ENCODE assay signal across 1 cellular context in genomic region chr12:52011602-52012214, GRCh38.
TF ChIP-seq lines count a peak whose summit lies in the region.

No MANE protein-coding gene starts in this region.

TF ChIP-seq in HepG2, 621 proteins besides CTCF, POLR2A, EP300 and RAD21 (continued from another document):
- no peak for TF ChIP-seq TRIM22 (IDR thresholded peaks at IDR 0.05)
- no peak for TF ChIP-seq KAT7 (CRISPR knock-in tag; IDR thresholded peaks at IDR 0.05; ENCODE audit: borderline replicate concordance)
- no peak for TF ChIP-seq CCAR2 (optimal IDR thresholded peaks at IDR 0.05; ENCODE audit: low read depth, low read length)
- TF ChIP-seq TERF1 (CRISPR knock-in tag; IDR thresholded peaks at IDR 0.05) = no peak
- TF ChIP-seq NCOA2 (CRISPR knock-in tag; IDR thresholded peaks at IDR 0.05) = 0 out of 2 replicates have a peak, but pooled peaks have one; percentile 29
- TF ChIP-seq KDM5B (CRISPR knock-in tag; IDR thresholded peaks at IDR 0.05; ENCODE audit: borderline replicate concordance) = no peak
- TF ChIP-seq MTA3 (CRISPR knock-in tag; IDR thresholded peaks at IDR 0.05) = no peak
- no peak for TF ChIP-seq ZNF382 (CRISPR knock-in tag; IDR thresholded peaks at IDR 0.05; ENCODE audit: borderline replicate concordance)
- TF ChIP-seq, protein P1, sequence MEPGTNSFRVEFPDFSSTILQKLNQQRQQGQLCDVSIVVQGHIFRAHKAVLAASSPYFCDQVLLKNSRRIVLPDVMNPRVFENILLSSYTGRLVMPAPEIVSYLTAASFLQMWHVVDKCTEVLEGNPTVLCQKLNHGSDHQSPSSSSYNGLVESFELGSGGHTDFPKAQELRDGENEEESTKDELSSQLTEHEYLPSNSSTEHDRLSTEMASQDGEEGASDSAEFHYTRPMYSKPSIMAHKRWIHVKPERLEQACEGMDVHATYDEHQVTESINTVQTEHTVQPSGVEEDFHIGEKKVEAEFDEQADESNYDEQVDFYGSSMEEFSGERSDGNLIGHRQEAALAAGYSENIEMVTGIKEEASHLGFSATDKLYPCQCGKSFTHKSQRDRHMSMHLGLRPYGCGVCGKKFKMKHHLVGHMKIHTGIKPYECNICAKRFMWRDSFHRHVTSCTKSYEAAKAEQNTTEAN (CRISPR knock-in tag; conservative IDR thresholded peaks at IDR 0.05) = no peak
- 0 out of 2 replicates have a peak, but pooled peaks have one; percentile 16 for TF ChIP-seq HOXA3 (CRISPR knock-in tag; IDR thresholded peaks at IDR 0.05)
- TF ChIP-seq NCOA1 (CRISPR knock-in tag; IDR thresholded peaks at IDR 0.05) = no peak
- no peak for TF ChIP-seq ZNF510 (CRISPR knock-in tag; IDR thresholded peaks at IDR 0.05; ENCODE audit: low read depth)
- TF ChIP-seq NR1H2 (CRISPR knock-in tag; IDR thresholded peaks at IDR 0.05; ENCODE audit: borderline replicate concordance, low read depth) = no peak
- no peak for TF ChIP-seq NPAS2 (CRISPR knock-in tag; IDR thresholded peaks at IDR 0.05; ENCODE audit: borderline replicate concordance)
- TF ChIP-seq MED1 (CRISPR knock-in tag; IDR thresholded peaks at IDR 0.05) = 0 out of 2 replicates have a peak, but pooled peaks have one; percentile 19
- TF ChIP-seq TBX3 (IDR thresholded peaks at IDR 0.05; ENCODE audit: borderline replicate concordance) = no peak
- TF ChIP-seq ZNF770 (CRISPR knock-in tag; IDR thresholded peaks at IDR 0.05) = peak; percentile 93
- TF ChIP-seq HMG20A (CRISPR knock-in tag; IDR thresholded peaks at IDR 0.05; ENCODE audit: borderline replicate concordance) = peak; percentile 30; the same call in 1 of the 2 replicates
- no peak for TF ChIP-seq ZNF17 (CRISPR knock-in tag; IDR thresholded peaks at IDR 0.05)
- TF ChIP-seq, protein P2, sequence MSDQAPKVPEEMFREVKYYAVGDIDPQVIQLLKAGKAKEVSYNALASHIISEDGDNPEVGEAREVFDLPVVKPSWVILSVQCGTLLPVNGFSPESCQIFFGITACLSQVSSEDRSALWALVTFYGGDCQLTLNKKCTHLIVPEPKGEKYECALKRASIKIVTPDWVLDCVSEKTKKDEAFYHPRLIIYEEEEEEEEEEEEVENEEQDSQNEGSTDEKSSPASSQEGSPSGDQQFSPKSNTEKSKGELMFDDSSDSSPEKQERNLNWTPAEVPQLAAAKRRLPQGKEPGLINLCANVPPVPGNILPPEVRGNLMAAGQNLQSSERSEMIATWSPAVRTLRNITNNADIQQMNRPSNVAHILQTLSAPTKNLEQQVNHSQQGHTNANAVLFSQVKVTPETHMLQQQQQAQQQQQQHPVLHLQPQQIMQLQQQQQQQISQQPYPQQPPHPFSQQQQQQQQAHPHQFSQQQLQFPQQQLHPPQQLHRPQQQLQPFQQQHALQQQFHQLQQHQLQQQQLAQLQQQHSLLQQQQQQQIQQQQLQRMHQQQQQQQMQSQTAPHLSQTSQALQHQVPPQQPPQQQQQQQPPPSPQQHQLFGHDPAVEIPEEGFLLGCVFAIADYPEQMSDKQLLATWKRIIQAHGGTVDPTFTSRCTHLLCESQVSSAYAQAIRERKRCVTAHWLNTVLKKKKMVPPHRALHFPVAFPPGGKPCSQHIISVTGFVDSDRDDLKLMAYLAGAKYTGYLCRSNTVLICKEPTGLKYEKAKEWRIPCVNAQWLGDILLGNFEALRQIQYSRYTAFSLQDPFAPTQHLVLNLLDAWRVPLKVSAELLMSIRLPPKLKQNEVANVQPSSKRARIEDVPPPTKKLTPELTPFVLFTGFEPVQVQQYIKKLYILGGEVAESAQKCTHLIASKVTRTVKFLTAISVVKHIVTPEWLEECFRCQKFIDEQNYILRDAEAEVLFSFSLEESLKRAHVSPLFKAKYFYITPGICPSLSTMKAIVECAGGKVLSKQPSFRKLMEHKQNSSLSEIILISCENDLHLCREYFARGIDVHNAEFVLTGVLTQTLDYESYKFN (CRISPR knock-in tag; conservative IDR thresholded peaks at IDR 0.05) = 0 out of 2 replicates have a peak, but pooled peaks have one; percentile 24
- TF ChIP-seq HDAC6 (IDR thresholded peaks at IDR 0.05; ENCODE audit: low read depth, low read length) = no peak
- TF ChIP-seq HNF4A (CRISPR knock-in tag; IDR thresholded peaks at IDR 0.05) = peak; percentile 63
- TF ChIP-seq ZNF331 (CRISPR knock-in tag; IDR thresholded peaks at IDR 0.05) = no peak; the same call in 1 of the 2 replicates
- peak; percentile 77 for TF ChIP-seq RARA (CRISPR knock-in tag; IDR thresholded peaks at IDR 0.05)
- no peak for TF ChIP-seq ZNF615 (CRISPR knock-in tag; IDR thresholded peaks at IDR 0.05; ENCODE audit: borderline replicate concordance)
- TF ChIP-seq ZNF572 (CRISPR knock-in tag; IDR thresholded peaks at IDR 0.05) = no peak
- TF ChIP-seq SALL1 (CRISPR knock-in tag; IDR thresholded peaks at IDR 0.05) = peak; percentile 39
